Comparison of ENCODE assay signal across 20 cellular contexts in genomic region chr11:62137881-62138629, GRCh38. TPM values are rescaled to one million over a fixed set of nuclear protein-coding genes. Genes with fewer than 3 reads are reported as not detected.
"Had no signal": no experiment of that assay in that cellular context is flagged by ENCODE, and none has a peak within 500 bp of the region (broad histone marks: within the 10 kb centered on the region; RNA-seq: fewer than 3 reads in every experiment).

No MANE protein-coding gene starts in this region.

- ATAC-seq: activated T-cell treated with anti-CD3 and anti-CD28 coated beads, Interleukin-2, amount 50 U/mL, for 72 hours had no signal

- DNase-seq: activated CD4-positive, alpha-beta memory T cell treated with anti-CD3 and anti-CD28 coated beads for 36 hours; activated CD4-positive, alpha-beta T cell treated with anti-CD3 and anti-CD28 coated beads for 1 hour; activated naive CD8-positive, alpha-beta T cell treated with anti-CD3 and anti-CD28 coated beads for 36 hours; activated T-cell treated with anti-CD3 and anti-CD28 coated beads, Interleukin-2, amount 50 U/mL, for 72 hours; cortex of kidney; effector CD4-positive, alpha-beta T cell; right lobe of liver; stomach; T-helper 1 cell had no signal

- H3K4me3 ChIP-seq: right lobe of liver, stomach, thoracic aorta had no signal

- H3K4me3 Mint-ChIP-seq: activated CD4-positive, alpha-beta memory T cell treated with anti-CD3 and anti-CD28 coated beads for 36 hours; activated naive CD8-positive, alpha-beta T cell treated with anti-CD3 and anti-CD28 coated beads for 36 hours; activated T-cell treated with anti-CD3 and anti-CD28 coated beads, Interleukin-2, amount 50 U/mL, for 72 hours; brain; central memory CD8-positive, alpha-beta T cell; nephron had no signal

- H3K27ac ChIP-seq: right lobe of liver, stomach, thoracic aorta, VCaP had no signal

- FAIRE-seq: endothelial cell of umbilical vein, frontal cortex had no signal

- H3K4me1 ChIP-seq: right lobe of liver, stomach had no signal

- H3K9me3 Mint-ChIP-seq: activated CD4-positive, alpha-beta memory T cell treated with anti-CD3 and anti-CD28 coated beads for 36 hours; activated naive CD8-positive, alpha-beta T cell treated with anti-CD3 and anti-CD28 coated beads for 36 hours; activated T-cell treated with anti-CD3 and anti-CD28 coated beads, Interleukin-2, amount 50 U/mL, for 72 hours; brain; central memory CD8-positive, alpha-beta T cell; nephron had no signal

- H3K27ac Mint-ChIP-seq: activated CD4-positive, alpha-beta memory T cell treated with anti-CD3 and anti-CD28 coated beads for 36 hours; activated naive CD8-positive, alpha-beta T cell treated with anti-CD3 and anti-CD28 coated beads for 36 hours; activated T-cell treated with anti-CD3 and anti-CD28 coated beads, Interleukin-2, amount 50 U/mL, for 72 hours; brain; nephron had no signal

- H3K9me3 ChIP-seq: right lobe of liver, stomach, thoracic aorta had no signal

- H3K27me3 ChIP-seq: right lobe of liver, stomach had no signal

- H3K4me1 Mint-ChIP-seq: activated naive CD8-positive, alpha-beta T cell treated with anti-CD3 and anti-CD28 coated beads for 36 hours; brain had no signal

- H3K36me3 Mint-ChIP-seq: activated naive CD8-positive, alpha-beta T cell treated with anti-CD3 and anti-CD28 coated beads for 36 hours had no signal

- H3K27me3 Mint-ChIP-seq: activated CD4-positive, alpha-beta memory T cell treated with anti-CD3 and anti-CD28 coated beads for 36 hours; activated naive CD8-positive, alpha-beta T cell treated with anti-CD3 and anti-CD28 coated beads for 36 hours; brain; central memory CD8-positive, alpha-beta T cell had no signal

RNA-seq across cellular contexts. Expression of gene SCGB1D1, which starts 52.0 kb away (rescaled TPM):
- total RNA-seq: activated CD4-positive, alpha-beta memory T cell treated with anti-CD3 and anti-CD28 coated beads for 36 hours; activated naive CD8-positive, alpha-beta T cell treated with anti-CD3 and anti-CD28 coated beads for 36 hours; activated T-cell treated with anti-CD3 and anti-CD28 coated beads, Interleukin-2, amount 50 U/mL, for 72 hours; endothelial cell of umbilical vein; frontal cortex; lower leg skin; omental fat pad; pulmonary artery endothelial cell; right lobe of liver; stomach; thoracic aorta; urinary bladder had no signal
- polyA plus RNA-seq: endothelial cell of umbilical vein, stomach, urinary bladder had no signal
